ENCODE assay signal across 8 cellular contexts in the genomic region with DNA sequence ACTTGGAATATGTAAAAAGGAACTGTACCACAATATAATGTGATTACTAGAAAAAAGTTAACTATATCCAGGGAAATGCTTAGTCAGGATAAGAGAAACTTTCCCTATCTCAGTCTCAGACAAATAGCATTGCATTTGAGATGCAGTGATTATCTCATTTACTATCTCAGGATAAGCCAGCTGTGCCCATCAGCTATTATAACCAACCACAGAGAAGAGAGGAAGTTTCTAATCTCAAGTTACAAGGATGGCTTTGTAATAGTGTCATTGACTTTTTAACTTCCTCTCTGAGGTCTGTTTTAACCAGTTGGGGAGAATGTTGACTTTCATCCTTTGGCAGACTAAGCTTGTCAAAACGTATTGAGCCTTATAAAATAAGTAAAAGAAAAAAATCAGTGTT. TPM values are rescaled to one million over a fixed set of nuclear protein-coding genes. Genes with fewer than 3 reads are reported as not detected.
DNase-seq lines count a peak whose midpoint lies in the region; ATAC-seq and TF ChIP-seq lines count a peak whose summit lies in the region.

No MANE protein-coding gene starts in this region.

- H3K27me3 Mint-ChIP-seq in HFFc6 (ENCODE audit: insufficient read depth), result no peaks in the 10 kb centered on the region
- no peaks in the 10 kb centered on the region for H3K27me3 Mint-ChIP-seq in nephron progenitor cell (ENCODE audit: low read depth, poor library complexity)

- TF ChIP-seq CTCF in HFFc6 (IDR thresholded peaks at IDR 0.05) (no peak), fibroblast of villous mesenchyme (IDR thresholded peaks at IDR 0.05; ENCODE audit: insufficient read depth, low read depth, low read length) (no peak), nephron progenitor cell (IDR thresholded peaks at IDR 0.05) (no peak)

- no peak overlapping the region for H3K4me3 ChIP-seq in fibroblast of villous mesenchyme (ENCODE audit: low read depth, low read length)

- no peak for TF ChIP-seq POLR2A in GM18505 (IDR thresholded peaks at IDR 0.05; ENCODE audit: borderline replicate concordance, extremely low read depth, insufficient read depth, insufficient read length)

- DNase-seq in HFFc6, result peak; percentile 88
- peak; percentile 37 for DNase-seq in NAMALWA (ENCODE audit: low spot score)
- DNase-seq in fibroblast of villous mesenchyme (ENCODE audit: low read depth), result peak; percentile 71
- DNase-seq in activated CD8-positive, alpha-beta memory T cell treated with anti-CD3 and anti-CD28 coated beads, Interleukin-2, amount 50 U/mL, for 4 hours, result no peak
- DNase-seq in nephron progenitor cell, result no peak
- DNase-seq in GM03348 (ENCODE audit: low spot score), result no peak
- no peak for DNase-seq in activated CD4-positive, alpha-beta T cell treated with anti-CD3 and anti-CD28 coated beads, Interleukin-2, amount 50 U/mL, for 4 hours

- H3K27ac Mint-ChIP-seq in HFFc6 (peak overlapping the region; percentile 48), nephron progenitor cell (no peak overlapping the region)

- no peaks in the 10 kb centered on the region for H3K9me3 Mint-ChIP-seq in HFFc6
- no peaks in the 10 kb centered on the region for H3K9me3 Mint-ChIP-seq in nephron progenitor cell

- peaks cover 51% of the 10 kb centered on the region for H3K4me1 Mint-ChIP-seq in HFFc6 (ENCODE audit: low read depth)
- H3K4me1 Mint-ChIP-seq in nephron progenitor cell, result peaks cover 25% of the 10 kb centered on the region

- H3K36me3 Mint-ChIP-seq in HFFc6 (ENCODE audit: low read depth) (peaks cover 18% of the 10 kb centered on the region), nephron progenitor cell (ENCODE audit: low read depth) (no peaks in the 10 kb centered on the region)

- peak; percentile 65 for ATAC-seq in GM18505 (IDR thresholded peaks at IDR 0.05; ENCODE audit: unreplicated experiment)

- no peak overlapping the region for H3K4me3 Mint-ChIP-seq in HFFc6
- no peak overlapping the region for H3K4me3 Mint-ChIP-seq in nephron progenitor cell

RNA-seq across cellular contexts. Expression of gene SNX25, which starts 56.5 kb away (rescaled TPM):
- 10 to 100 TPM; 19.4 to 40.2 (median 24.8) TPM for total RNA-seq in HFFc6 (2021; fragmentation: NEBNext Ultra II Directional; extraction: Animal tissue kit (Norgen Biotek cat#: 25700))
- total RNA-seq in fibroblast of villous mesenchyme, result 29.6 and 47.1 TPM in 2 replicates

Comparison
In these comparisons a context has a peak if more than half of its experiments do, and no peak if none do; other contexts are left out.
1. DNase-seq: peak in HFFc6 (single experiment), NAMALWA (single experiment) and fibroblast of villous mesenchyme (single experiment); none in activated CD8-positive, alpha-beta memory T cell treated with anti-CD3 and anti-CD28 coated beads, Interleukin-2, amount 50 U/mL, for 4 hours (single experiment), nephron progenitor cell (single experiment), GM03348 (single experiment) and activated CD4-positive, alpha-beta T cell treated with anti-CD3 and anti-CD28 coated beads, Interleukin-2, amount 50 U/mL, for 4 hours (0 of 2).